Comparison of ENCODE assay signal across 8 cellular contexts in the genomic region with DNA sequence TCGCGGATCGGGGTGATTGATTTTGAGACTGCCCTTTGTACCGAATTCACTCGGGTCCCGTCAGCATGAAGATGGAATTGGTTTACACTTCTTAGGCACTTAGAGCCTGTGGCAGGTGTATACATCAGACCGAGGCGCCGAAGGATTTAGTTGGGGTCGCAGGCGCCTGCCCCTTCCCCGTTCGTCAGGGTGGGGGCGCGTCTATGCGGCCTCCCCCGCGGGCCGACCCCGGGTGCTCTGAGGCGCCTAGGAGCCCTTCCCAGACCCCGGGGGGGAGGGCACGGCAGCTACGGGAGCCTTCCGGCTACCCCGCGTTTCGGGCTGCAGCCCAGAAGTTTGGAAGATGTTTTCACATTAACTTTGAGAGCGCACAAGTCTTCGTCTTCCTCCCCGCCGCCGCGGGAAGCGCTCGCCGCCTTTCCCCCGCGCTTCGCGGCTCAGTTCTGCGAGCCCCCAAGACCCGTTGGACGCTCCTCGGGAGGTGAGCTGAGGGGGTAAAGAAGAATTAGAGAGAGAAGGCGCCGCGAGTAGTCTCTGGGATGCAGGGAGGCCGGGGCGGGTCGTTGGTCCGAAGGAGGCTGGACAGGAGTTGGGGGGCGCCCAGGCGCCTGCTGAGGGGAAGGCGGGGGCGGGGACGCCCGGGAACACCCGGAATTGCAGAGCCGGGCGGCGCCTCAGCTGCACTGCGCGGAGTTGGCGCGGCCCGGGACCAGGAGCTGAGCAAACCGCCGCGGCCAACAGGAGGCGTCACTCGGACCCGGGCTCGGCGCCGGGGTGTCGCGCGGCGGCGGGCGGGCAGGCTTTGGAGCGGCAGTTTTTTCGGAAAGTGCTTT. TPM values are rescaled to one million over a fixed set of nuclear protein-coding genes. Genes with fewer than 3 reads are reported as not detected.
A peak's percentile ranks its signal among the peaks of the same experiment; 100 is the strongest.
DNase-seq lines count a peak whose midpoint lies in the region; ATAC-seq and TF ChIP-seq lines count a peak whose summit lies in the region.

No MANE protein-coding gene starts in this region.

- intact Hi-C loops in HCT116 (cut with micrococcal nuclease) = loop anchor here (1.0 to 5.0 kb wide), 8 partner anchors 120 to 633 kb away; a partner anchor contains a TSS
- intact Hi-C loops in Right ventricle myocardium inferior (cut with DNase I) = loop anchor here (2.0 to 5.0 kb wide), 7 partner anchors 68 to 460 kb away; a partner anchor contains a TSS

- CTCF ChIA-PET in HCT116 (lab: Charles Lee) = interaction anchor here (0.6 to 1.6 kb wide), 3 partner anchors 83 to 456 kb away, joined by 3 to 5 read pairs (median 3); no protein-coding TSS in a partner anchor

- H4K20me1 ChIP-seq in BLaER1 (peaks cover 46% of the 10 kb centered on the region), HCT116 (ENCODE audit: insufficient read depth) (peaks cover 38% of the 10 kb centered on the region), osteoblast (ENCODE audit: insufficient read depth, low read length) (peaks cover 36% of the 10 kb centered on the region)

- peak; percentile 37 for ATAC-seq in HCT116
- peak; percentile 38 for ATAC-seq in Right ventricle myocardium inferior
- no peak for ATAC-seq in HG03025 (IDR thresholded peaks at IDR 0.05; ENCODE audit: low FRiP score, unreplicated experiment)

- H3K36me3 ChIP-seq in BLaER1 (peaks cover 23% of the 10 kb centered on the region), HCT116 (ENCODE audit: control insufficient read depth in 1 of 2, insufficient read depth in 2 of 2, low read length in 2 of 2) (peaks cover 21 to 27% of the 10 kb centered on the region in 2 experiments; a peak in 3 of 4 replicates), osteoblast (ENCODE audit: insufficient read depth, low read length) (peaks cover 30% of the 10 kb centered on the region)

- peak overlapping the region; percentile 82 for H3K27ac Mint-ChIP-seq in activated naive CD8-positive, alpha-beta T cell

- H3K79me2 ChIP-seq in HCT116 (ENCODE audit: insufficient read depth, low read length) (peaks cover 57% of the 10 kb centered on the region), osteoblast (ENCODE audit: insufficient read depth, low read length) (peaks cover 57% of the 10 kb centered on the region)

- peak; percentile 28 to 56 (median 45); a peak in 3 of 6 replicates for TF ChIP-seq CTCF in HCT116 (IDR thresholded peaks at IDR 0.05 in 2 of 3, conservative IDR thresholded peaks at IDR 0.05 in 1 of 3; ENCODE audit: borderline replicate concordance in 1 of 3, insufficient read depth in 1 of 3, low read depth in 2 of 3, low read length in 2 of 3)
- peak; percentile 19 for TF ChIP-seq CTCF in osteoblast (IDR thresholded peaks at IDR 0.05; ENCODE audit: extremely low read depth, low read depth, low read length)

- H3K9ac ChIP-seq in BLaER1 = peak overlapping the region; percentile 86
- peak overlapping the region; percentile 88 for H3K9ac ChIP-seq in HCT116 (ENCODE audit: low read length)

- H3K9me2 ChIP-seq in HCT116 (ENCODE audit: insufficient read depth) = no peaks in the 10 kb centered on the region

- RAD21 ChIA-PET in HCT116 (lab: Charles Lee; ENCODE audit: low non-redundant PET in 1 of 2, low total read pairs in 2 of 2, uncharacterized antibody in 2 of 2, unreplicated experiment in 2 of 2) = interaction anchor here in 1 of 2 experiments (2.5 kb wide), 1 partner anchor 407 kb away, joined by 6 read pairs; no protein-coding TSS in a partner anchor

- POLR2A ChIA-PET in HCT116 (lab: Charles Lee) = interaction anchor here (0.9 to 2.3 kb wide), 5 partner anchors 13 to 453 kb away, joined by 3 to 11 read pairs (median 3); a partner anchor contains a TSS

- H2AFZ ChIP-seq in HCT116 (ENCODE audit: low read depth, low read length, poor library complexity, severe bottlenecking) = no peak overlapping the region
- no peak overlapping the region for H2AFZ ChIP-seq in osteoblast (ENCODE audit: low read length)

- peak overlapping the region; percentile 91 for H3K4me2 ChIP-seq in BLaER1
- peak overlapping the region; percentile 88 for H3K4me2 ChIP-seq in HCT116 (ENCODE audit: low read length)
- peak overlapping the region; percentile 93 for H3K4me2 ChIP-seq in osteoblast (ENCODE audit: insufficient read depth, low read length)

- H3K4me1 ChIP-seq in BLaER1 (peaks cover 22% of the 10 kb centered on the region), HCT116 (ENCODE audit: control insufficient read depth in 1 of 2, insufficient read depth in 2 of 2, low read length in 2 of 2) (peaks cover 12 to 19% of the 10 kb centered on the region in 2 experiments), osteoblast (ENCODE audit: insufficient read depth, low read length) (peaks cover 34% of the 10 kb centered on the region)

- H3K27ac ChIP-seq in BLaER1 = peak overlapping the region; percentile 79
- H3K27ac ChIP-seq in HCT116 (ENCODE audit: low read depth, low read length) = peak overlapping the region; percentile 83
- H3K27ac ChIP-seq in osteoblast (ENCODE audit: low read depth, low read length) = peak overlapping the region; percentile 90

- peaks cover 42% of the 10 kb centered on the region for H3K4me1 Mint-ChIP-seq in activated naive CD8-positive, alpha-beta T cell (ENCODE audit: low read depth)

- H3K27me3 ChIP-seq in BLaER1 = no peaks in the 10 kb centered on the region
- no peaks in the 10 kb centered on the region for H3K27me3 ChIP-seq in HCT116 (ENCODE audit: insufficient read depth, low read length)
- H3K27me3 ChIP-seq in osteoblast (ENCODE audit: insufficient read depth, low read length) = no peaks in the 10 kb centered on the region

- TF ChIP-seq RAD21 in HCT116 (IDR thresholded peaks at IDR 0.05; ENCODE audit: low read depth) = peak; percentile 28; the same call in 1 of the 2 replicates

- H3K4me3 ChIP-seq in BLaER1 (peak overlapping the region; percentile 81), HCT116 (replicated peaks in 1 of 2; ENCODE audit: low read depth in 1 of 2, low read length in 2 of 2) (peak overlapping the region; percentile 70 to 89), osteoblast (ENCODE audit: insufficient read depth, low read length) (peak overlapping the region; percentile 80)

- H3K9me3 Mint-ChIP-seq in activated naive CD8-positive, alpha-beta T cell (ENCODE audit: low read depth) = no peaks in the 10 kb centered on the region

- DNase-seq in HCT116 (ENCODE audit: low read depth, low spot score) (no peak), SHP77 treated with DMSO at 0.1 percent for 48 hours (lab: John Stamatoyannopoulos, UW) (peak; percentile 11), Right ventricle myocardium inferior (ENCODE audit: missing footprints) (peak; percentile 89), osteoblast (ENCODE audit: insufficient read length, low spot score, missing footprints) (peak; percentile 75), ureter (ENCODE audit: low spot score) (peak; percentile 64)

- H3K4me3 Mint-ChIP-seq in activated naive CD8-positive, alpha-beta T cell = peak overlapping the region; percentile 97

- TF ChIP-seq POLR2A in HCT116 (IDR thresholded peaks at IDR 0.05; ENCODE audit: borderline replicate concordance, extremely low read depth, insufficient read depth, insufficient read length) = no peak

- no peaks in the 10 kb centered on the region for H3K27me3 Mint-ChIP-seq in activated naive CD8-positive, alpha-beta T cell

- H3K9me3 ChIP-seq in BLaER1 (no peaks in the 10 kb centered on the region), HCT116 (ENCODE audit: control insufficient read depth in 1 of 2, insufficient read depth in 1 of 2, low read depth in 1 of 2, low read length in 2 of 2) (no peaks in the 10 kb centered on the region), osteoblast (ENCODE audit: low read depth, low read length) (no peaks in the 10 kb centered on the region)

- BruUV-seq in HCT116 (replicated peaks; lab: Mats Ljungman, UMichigan) = no TSS peak

- H3K36me3 Mint-ChIP-seq in activated naive CD8-positive, alpha-beta T cell = peaks cover 17% of the 10 kb centered on the region

TF ChIP-seq in HCT116, 20 proteins besides CTCF, POLR2A, EP300 and RAD21 (continues in another document):
- TF ChIP-seq ZNF274 (IDR thresholded peaks at IDR 0.05; ENCODE audit: low read depth, low read length) (no peak), YY1 (IDR thresholded peaks at IDR 0.05; ENCODE audit: extremely low read depth, insufficient replicate concordance, low read depth, low read length) (no peak), SP1 (IDR thresholded peaks at IDR 0.05; ENCODE audit: low read depth) (no peak), SRF (IDR thresholded peaks at IDR 0.05; ENCODE audit: low read depth) (no peak), POLR2AphosphoS5 (IDR thresholded peaks at IDR 0.05; ENCODE audit: low read depth, low read length) (no peak), CEBPB (IDR thresholded peaks at IDR 0.05; ENCODE audit: low read depth) (no peak), CBX3 (IDR thresholded peaks at IDR 0.05; ENCODE audit: low read depth) (peak; percentile 81), EZH2 (IDR thresholded peaks at IDR 0.05) (no peak), TCF7L2 (IDR thresholded peaks at IDR 0.05; ENCODE audit: borderline replicate concordance, extremely low read depth, insufficient read depth, insufficient read length) (peak; percentile 52)
- TF ChIP-seq, protein P1, sequence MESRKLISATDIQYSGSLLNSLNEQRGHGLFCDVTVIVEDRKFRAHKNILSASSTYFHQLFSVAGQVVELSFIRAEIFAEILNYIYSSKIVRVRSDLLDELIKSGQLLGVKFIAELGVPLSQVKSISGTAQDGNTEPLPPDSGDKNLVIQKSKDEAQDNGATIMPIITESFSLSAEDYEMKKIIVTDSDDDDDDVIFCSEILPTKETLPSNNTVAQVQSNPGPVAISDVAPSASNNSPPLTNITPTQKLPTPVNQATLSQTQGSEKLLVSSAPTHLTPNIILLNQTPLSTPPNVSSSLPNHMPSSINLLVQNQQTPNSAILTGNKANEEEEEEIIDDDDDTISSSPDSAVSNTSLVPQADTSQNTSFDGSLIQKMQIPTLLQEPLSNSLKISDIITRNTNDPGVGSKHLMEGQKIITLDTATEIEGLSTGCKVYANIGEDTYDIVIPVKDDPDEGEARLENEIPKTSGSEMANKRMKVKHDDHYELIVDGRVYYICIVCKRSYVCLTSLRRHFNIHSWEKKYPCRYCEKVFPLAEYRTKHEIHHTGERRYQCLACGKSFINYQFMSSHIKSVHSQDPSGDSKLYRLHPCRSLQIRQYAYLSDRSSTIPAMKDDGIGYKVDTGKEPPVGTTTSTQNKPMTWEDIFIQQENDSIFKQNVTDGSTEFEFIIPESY (IDR thresholded peaks at IDR 0.05; ENCODE audit: extremely low read depth, insufficient replicate concordance, low read length) = no peak
- TF ChIP-seq, protein P2, sequence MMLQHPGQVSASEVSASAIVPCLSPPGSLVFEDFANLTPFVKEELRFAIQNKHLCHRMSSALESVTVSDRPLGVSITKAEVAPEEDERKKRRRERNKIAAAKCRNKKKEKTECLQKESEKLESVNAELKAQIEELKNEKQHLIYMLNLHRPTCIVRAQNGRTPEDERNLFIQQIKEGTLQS (IDR thresholded peaks at IDR 0.05) = no peak
- TF ChIP-seq, protein P3, sequence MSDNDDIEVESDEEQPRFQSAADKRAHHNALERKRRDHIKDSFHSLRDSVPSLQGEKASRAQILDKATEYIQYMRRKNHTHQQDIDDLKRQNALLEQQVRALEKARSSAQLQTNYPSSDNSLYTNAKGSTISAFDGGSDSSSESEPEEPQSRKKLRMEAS (IDR thresholded peaks at IDR 0.05) = no peak

RNA-seq across cellular contexts. Expression of a gene that starts 0.7 kb away (rescaled TPM):
- total RNA-seq in HCT116 (2021; ENCODE audit: unreplicated experiment) = 51.3 TPM
- 12.4 and 14.9 TPM in 2 replicates for polyA plus RNA-seq in HCT116 (2012)
- 26.0 TPM for total RNA-seq in Right ventricle myocardium inferior
- 28.2 and 30.4 TPM in 2 replicates for total RNA-seq in osteoblast
- total RNA-seq in ureter = 30.2 TPM
